1 cellular context compared by ENCODE assay signal in genomic region chr9:137095664-137096517, GRCh38.
TF ChIP-seq lines count a peak whose summit lies in the region.

No MANE protein-coding gene starts in this region.

TF ChIP-seq in HEK293T, 16 proteins besides CTCF, POLR2A, EP300 and RAD21 (continued from another document):
- TF ChIP-seq TARDBP (IDR thresholded peaks at IDR 0.05), result no peak
- TF ChIP-seq ZNF384 (IDR thresholded peaks at IDR 0.05), result no peak
- no peak for TF ChIP-seq PKNOX1 (IDR thresholded peaks at IDR 0.05)
- no peak for TF ChIP-seq FOXA1 (IDR thresholded peaks at IDR 0.05)
- TF ChIP-seq LEF1 (IDR thresholded peaks at IDR 0.05; ENCODE audit: borderline replicate concordance), result no peak
- TF ChIP-seq FOXK2 (IDR thresholded peaks at IDR 0.05), result no peak
- no peak for TF ChIP-seq BHLHE40 (IDR thresholded peaks at IDR 0.05; ENCODE audit: borderline replicate concordance)
